29 cellular contexts compared by ENCODE assay signal in genomic region chr9:112403802-112404201, GRCh38.
"Had no signal": no experiment of that assay in that cellular context is flagged by ENCODE, and none has a peak within 500 bp of the region (broad histone marks: within the 10 kb centered on the region; RNA-seq: fewer than 3 reads in every experiment).

No MANE protein-coding gene starts in this region.

- H3K4me1 Mint-ChIP-seq: activated CD4-positive, alpha-beta memory T cell treated with anti-CD3 and anti-CD28 coated beads, Interleukin-2, amount 10 ng/mL, durations not matched to agents 7 days and 5 days; activated CD4-positive, alpha-beta T cell treated with anti-CD3 and anti-CD28 coated beads, Interleukin-2, amount 10 ng/mL, durations not matched to agents 7 days and 5 days; activated naive CD4-positive, alpha-beta T cell treated with anti-CD3 and anti-CD28 coated beads, Interleukin-2, amount 10 ng/mL, durations not matched to agents 7 days and 5 days; endodermal cell had no signal

- H3K27ac ChIP-seq: body of pancreas, colonic mucosa, dorsolateral prefrontal cortex had no signal

- H3K4me1 ChIP-seq: body of pancreas, colonic mucosa had no signal

- H3K27me3 Mint-ChIP-seq: activated CD4-positive, alpha-beta memory T cell treated with anti-CD3 and anti-CD28 coated beads, Interleukin-2, amount 10 ng/mL, durations not matched to agents 7 days and 5 days; activated CD4-positive, alpha-beta T cell treated with anti-CD3 and anti-CD28 coated beads, Interleukin-2, amount 10 ng/mL, durations not matched to agents 7 days and 5 days; activated naive CD4-positive, alpha-beta T cell treated with anti-CD3 and anti-CD28 coated beads, Interleukin-2, amount 10 ng/mL, durations not matched to agents 7 days and 5 days; activated naive CD8-positive, alpha-beta T cell treated with anti-CD3 and anti-CD28 coated beads, Interleukin-2, amount 10 ng/mL, durations not matched to agents 7 days and 5 days; activated T-cell treated with anti-CD3 and anti-CD28 coated beads, Interleukin-2, amount 50 U/mL, for 24 hours; dendritic cell treated with granulocyte-macrophage colony-stimulating factor and Interleukin-4, amounts not matched to agents 40 ng/mL and 50 ng/mL, for 4 days had no signal

- ATAC-seq: activated naive CD4-positive, alpha-beta T cell treated with anti-CD3 and anti-CD28 coated beads, Interleukin-2, amount 50 U/mL, for 72 hours; activated T-cell treated with anti-CD3 and anti-CD28 coated beads, Interleukin-2, amount 50 U/mL, for 72 hours; body of pancreas; esophagus mucosa; WTC11 had no signal

- H3K36me3 ChIP-seq: colonic mucosa had no signal

- DNase-seq: activated CD4-positive, alpha-beta memory T cell treated with anti-CD3 and anti-CD28 coated beads, Interleukin-2, amount 10 ng/mL, durations not matched to agents 7 days and 5 days; activated CD4-positive, alpha-beta T cell treated with anti-CD3 and anti-CD28 coated beads for 1 hour; activated CD4-positive, alpha-beta T cell treated with anti-CD3 and anti-CD28 coated beads for 4 hours; activated CD4-positive, alpha-beta T cell treated with anti-CD3 and anti-CD28 coated beads, Interleukin-2, amount 10 ng/mL, durations not matched to agents 7 days and 5 days; activated CD4-positive, alpha-beta T cell treated with anti-CD3 and anti-CD28 coated beads, Interleukin-2, amount 50 U/mL, for 4 hours; activated CD8-positive, alpha-beta memory T cell treated with anti-CD3 and anti-CD28 coated beads, Interleukin-2, amount 50 U/mL, for 48 hours; activated gamma-delta T cell; activated naive CD4-positive, alpha-beta T cell; activated naive CD4-positive, alpha-beta T cell treated with anti-CD3 and anti-CD28 coated beads, Interleukin-2, amount 10 ng/mL, durations not matched to agents 7 days and 5 days; activated naive CD8-positive, alpha-beta T cell treated with anti-CD3 and anti-CD28 coated beads, Interleukin-2, amount 10 ng/mL, durations not matched to agents 7 days and 5 days; activated T-cell treated with anti-CD3 and anti-CD28 coated beads for 4 hours; activated T-cell treated with anti-CD3 and anti-CD28 coated beads, Interleukin-2, amount 50 U/mL, for 24 hours; activated T-cell treated with anti-CD3 and anti-CD28 coated beads, Interleukin-2, amount 50 U/mL, for 72 hours; amygdala; aorta; body of pancreas; caudate nucleus; colonic mucosa; dorsolateral prefrontal cortex; effector memory CD4-positive, alpha-beta T cell; endodermal cell; foreskin fibroblast; head of caudate nucleus; T-helper 1 cell; T-helper 2 cell had no signal

- H3K4me3 ChIP-seq: body of pancreas, colonic mucosa, dorsolateral prefrontal cortex had no signal

- H3K27me3 ChIP-seq: body of pancreas, colonic mucosa, dorsolateral prefrontal cortex had no signal

- H3K4me3 Mint-ChIP-seq: activated CD4-positive, alpha-beta memory T cell treated with anti-CD3 and anti-CD28 coated beads, Interleukin-2, amount 10 ng/mL, durations not matched to agents 7 days and 5 days; activated CD4-positive, alpha-beta T cell treated with anti-CD3 and anti-CD28 coated beads, Interleukin-2, amount 10 ng/mL, durations not matched to agents 7 days and 5 days; activated naive CD4-positive, alpha-beta T cell treated with anti-CD3 and anti-CD28 coated beads, Interleukin-2, amount 10 ng/mL, durations not matched to agents 7 days and 5 days; activated naive CD8-positive, alpha-beta T cell treated with anti-CD3 and anti-CD28 coated beads, Interleukin-2, amount 10 ng/mL, durations not matched to agents 7 days and 5 days; activated T-cell treated with anti-CD3 and anti-CD28 coated beads, Interleukin-2, amount 50 U/mL, for 24 hours; activated T-cell treated with anti-CD3 and anti-CD28 coated beads, Interleukin-2, amount 50 U/mL, for 72 hours; dendritic cell treated with granulocyte-macrophage colony-stimulating factor and Interleukin-4, amounts not matched to agents 40 ng/mL and 50 ng/mL, for 4 days; endodermal cell; WTC11 had no signal

- H3K27ac Mint-ChIP-seq: activated CD4-positive, alpha-beta memory T cell treated with anti-CD3 and anti-CD28 coated beads, Interleukin-2, amount 10 ng/mL, durations not matched to agents 7 days and 5 days; activated CD4-positive, alpha-beta T cell treated with anti-CD3 and anti-CD28 coated beads, Interleukin-2, amount 10 ng/mL, durations not matched to agents 7 days and 5 days; activated naive CD4-positive, alpha-beta T cell treated with anti-CD3 and anti-CD28 coated beads, Interleukin-2, amount 10 ng/mL, durations not matched to agents 7 days and 5 days; activated naive CD4-positive, alpha-beta T cell treated with anti-CD3 and anti-CD28 coated beads, Interleukin-2, amount 50 U/mL, for 72 hours; activated naive CD8-positive, alpha-beta T cell treated with anti-CD3 and anti-CD28 coated beads, Interleukin-2, amount 10 ng/mL, durations not matched to agents 7 days and 5 days; activated T-cell treated with anti-CD3 and anti-CD28 coated beads, Interleukin-2, amount 50 U/mL, for 24 hours; dendritic cell treated with granulocyte-macrophage colony-stimulating factor and Interleukin-4, amounts not matched to agents 40 ng/mL and 50 ng/mL, for 4 days; endodermal cell; WTC11 had no signal

- H3K9me3 ChIP-seq: body of pancreas, colonic mucosa had no signal
